Comparison of ENCODE assay signal across 9 cellular contexts in the genomic region with DNA sequence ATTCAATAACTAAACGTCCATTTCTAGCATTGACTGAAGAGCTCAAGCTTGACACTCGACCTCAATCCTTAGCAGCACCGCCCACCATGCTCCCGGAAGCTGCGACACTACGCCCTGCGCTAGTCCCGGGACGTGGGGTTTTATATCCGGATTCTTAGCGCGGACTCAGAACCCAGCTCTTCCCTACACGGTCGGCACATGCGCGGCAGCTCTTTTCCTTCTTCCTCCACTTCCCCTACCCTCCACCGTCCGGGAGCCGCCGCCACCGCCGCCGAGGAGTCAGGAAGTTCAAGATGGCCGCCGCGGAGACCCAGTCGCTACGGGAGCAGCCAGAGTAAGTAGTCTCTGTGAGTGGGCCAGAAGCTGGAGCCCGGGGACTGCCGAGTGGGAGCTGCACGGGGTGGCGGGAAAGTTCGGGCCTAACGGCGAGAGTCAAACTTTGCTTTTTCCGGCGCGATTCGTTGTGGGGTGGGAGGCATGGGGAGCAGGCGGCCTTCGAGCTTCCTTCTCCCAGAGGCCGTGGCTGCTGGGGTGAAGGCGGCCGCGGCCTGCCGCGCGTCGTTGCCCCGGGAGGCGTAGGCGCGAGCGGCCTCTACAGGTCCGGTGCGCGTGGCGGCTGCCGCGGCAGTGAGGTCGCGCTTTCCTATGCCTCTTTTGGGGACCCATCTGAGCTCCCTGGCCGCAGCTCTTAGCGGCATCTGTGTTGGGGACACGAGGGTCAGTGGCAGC. TPM values are rescaled to one million over a fixed set of nuclear protein-coding genes. Genes with fewer than 3 reads are reported as not detected.
DNase-seq lines count a peak whose midpoint lies in the region; ATAC-seq, FAIRE-seq and TF ChIP-seq lines count a peak whose summit lies in the region.
"Had no signal": no experiment of that assay in that cellular context is flagged by ENCODE, and none has a peak within 500 bp of the region (broad histone marks: within the 10 kb centered on the region; RNA-seq: fewer than 3 reads in every experiment).

No MANE protein-coding gene starts in this region.

- peak; percentile 56 for ATAC-seq in GM18870 (IDR thresholded peaks at IDR 0.05; ENCODE audit: unreplicated experiment)
- ATAC-seq in HG03139 (IDR thresholded peaks at IDR 0.05; ENCODE audit: unreplicated experiment), result peak; percentile 57
- peak; percentile 83 for ATAC-seq in WTC11

- POLR2A ChIA-PET in WTC11 (lab: Charles Lee), result interaction anchor here (0.6 to 2.0 kb wide), 11 partner anchors 23 to 323 kb away, joined by 3 to 18 read pairs (median 3); a partner anchor contains a TSS

- no peaks in the 10 kb centered on the region for H3K27me3 ChIP-seq in small intestine (ENCODE audit: control insufficient read depth in 2 of 2, insufficient read depth in 2 of 2, low read length in 2 of 2)

- peak; percentile 95 for DNase-seq in AG08395 (ENCODE audit: low spot score)
- DNase-seq in NCI-H2196 treated with DMSO at 0.1 percent for 48 hours (lab: John Stamatoyannopoulos, UW; ENCODE audit: unreplicated experiment), result peak; percentile 95
- peak; percentile 90 for DNase-seq in WTC11 (ENCODE audit: low spot score)
- peak; percentile 97 to 98 for DNase-seq in cardiac fibroblast (ENCODE audit: low read depth in 2 of 2)
- peak; percentile 84 for DNase-seq in iPS-NIHi7 (ENCODE audit: extremely low spot score)
- peak; percentile 98 for DNase-seq in small intestine

- no peak for FAIRE-seq in small intestine (lab: Jason Lieb, UNC)

- CTCF ChIA-PET in WTC11 (lab: Charles Lee), result interaction anchor here (0.8 to 3.0 kb wide), 12 partner anchors 31 to 770 kb away, joined by 3 to 21 read pairs (median 4); a partner anchor contains a TSS

- H3K4me1 Mint-ChIP-seq in WTC11, result peaks cover 54% of the 10 kb centered on the region

- H3K27ac ChIP-seq in small intestine (ENCODE audit: low read depth in 1 of 2, low read length in 1 of 2), result peak overlapping the region; percentile 90 to 98

- no peaks in the 10 kb centered on the region for H3K27me3 Mint-ChIP-seq in WTC11 (ENCODE audit: low read depth)

- peaks cover 5 to 11% of the 10 kb centered on the region in 2 donors for H3K4me1 ChIP-seq in small intestine (ENCODE audit: control insufficient read depth in 2 of 2, insufficient read depth in 1 of 2, low read depth in 1 of 2, low read length in 1 of 2)

- WGBS in small intestine, 3 donors, result 0 to 1% (median 0%) methylated on average over 56 to 65 of the region's 65 CpGs

- no peak for TF ChIP-seq CTCF in WTC11 (IDR thresholded peaks at IDR 0.05)
- peak; percentile 16 for TF ChIP-seq CTCF in cardiac fibroblast (IDR thresholded peaks at IDR 0.05; ENCODE audit: low read depth, low read length)

- H3K9me3 ChIP-seq in small intestine (ENCODE audit: control insufficient read depth, low read depth), result no peaks in the 10 kb centered on the region

- peak overlapping the region; percentile 87 for H3K4me3 Mint-ChIP-seq in WTC11

- H3K36me3 Mint-ChIP-seq in WTC11, result peaks cover 5% of the 10 kb centered on the region; the same call in 1 of the 2 replicates

- H3K36me3 ChIP-seq in small intestine (ENCODE audit: control insufficient read depth in 2 of 2, insufficient read depth in 2 of 2, low read length in 2 of 2), result no peaks in the 10 kb centered on the region

- peak overlapping the region; percentile 98 for H3K27ac Mint-ChIP-seq in WTC11

- H3K9me3 Mint-ChIP-seq in WTC11, result no peaks in the 10 kb centered on the region

- peak overlapping the region; percentile 90 to 92 for H3K4me3 ChIP-seq in cardiac fibroblast (replicated peaks in 1 of 2; ENCODE audit: low read depth in 2 of 2, low read length in 2 of 2)
- peak overlapping the region; percentile 70 to 94 for H3K4me3 ChIP-seq in small intestine (ENCODE audit: low read depth in 1 of 2, low read length in 2 of 2)

TF ChIP-seq in WTC11, 78 proteins besides CTCF, POLR2A, EP300 and RAD21 (continues in another document):
- TF ChIP-seq, protein P1, sequence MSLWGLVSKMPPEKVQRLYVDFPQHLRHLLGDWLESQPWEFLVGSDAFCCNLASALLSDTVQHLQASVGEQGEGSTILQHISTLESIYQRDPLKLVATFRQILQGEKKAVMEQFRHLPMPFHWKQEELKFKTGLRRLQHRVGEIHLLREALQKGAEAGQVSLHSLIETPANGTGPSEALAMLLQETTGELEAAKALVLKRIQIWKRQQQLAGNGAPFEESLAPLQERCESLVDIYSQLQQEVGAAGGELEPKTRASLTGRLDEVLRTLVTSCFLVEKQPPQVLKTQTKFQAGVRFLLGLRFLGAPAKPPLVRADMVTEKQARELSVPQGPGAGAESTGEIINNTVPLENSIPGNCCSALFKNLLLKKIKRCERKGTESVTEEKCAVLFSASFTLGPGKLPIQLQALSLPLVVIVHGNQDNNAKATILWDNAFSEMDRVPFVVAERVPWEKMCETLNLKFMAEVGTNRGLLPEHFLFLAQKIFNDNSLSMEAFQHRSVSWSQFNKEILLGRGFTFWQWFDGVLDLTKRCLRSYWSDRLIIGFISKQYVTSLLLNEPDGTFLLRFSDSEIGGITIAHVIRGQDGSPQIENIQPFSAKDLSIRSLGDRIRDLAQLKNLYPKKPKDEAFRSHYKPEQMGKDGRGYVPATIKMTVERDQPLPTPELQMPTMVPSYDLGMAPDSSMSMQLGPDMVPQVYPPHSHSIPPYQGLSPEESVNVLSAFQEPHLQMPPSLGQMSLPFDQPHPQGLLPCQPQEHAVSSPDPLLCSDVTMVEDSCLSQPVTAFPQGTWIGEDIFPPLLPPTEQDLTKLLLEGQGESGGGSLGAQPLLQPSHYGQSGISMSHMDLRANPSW (CRISPR knock-in tag; conservative IDR thresholded peaks at IDR 0.05; ENCODE audit: low read depth), result no peak
- TF ChIP-seq ESRRA (CRISPR knock-in tag; IDR thresholded peaks at IDR 0.05; ENCODE audit: borderline replicate concordance) (no peak; the same call in none of the 2 replicates), MYBL2 (CRISPR knock-in tag; IDR thresholded peaks at IDR 0.05) (peak; percentile 85; the same call in 1 of the 2 replicates), CREM (CRISPR knock-in tag; IDR thresholded peaks at IDR 0.05) (peak; percentile 69), CREB1 (CRISPR knock-in tag; IDR thresholded peaks at IDR 0.05) (no peak), SOX15 (CRISPR knock-in tag; IDR thresholded peaks at IDR 0.05) (no peak), GTF2I (CRISPR knock-in tag; conservative IDR thresholded peaks at IDR 0.05) (no peak), NR2C2 (CRISPR knock-in tag; IDR thresholded peaks at IDR 0.05) (no peak), ZBTB21 (CRISPR knock-in tag; IDR thresholded peaks at IDR 0.05; ENCODE audit: borderline replicate concordance) (no peak), ZNF671 (CRISPR knock-in tag; IDR thresholded peaks at IDR 0.05) (no peak)
- TF ChIP-seq, protein P2, sequence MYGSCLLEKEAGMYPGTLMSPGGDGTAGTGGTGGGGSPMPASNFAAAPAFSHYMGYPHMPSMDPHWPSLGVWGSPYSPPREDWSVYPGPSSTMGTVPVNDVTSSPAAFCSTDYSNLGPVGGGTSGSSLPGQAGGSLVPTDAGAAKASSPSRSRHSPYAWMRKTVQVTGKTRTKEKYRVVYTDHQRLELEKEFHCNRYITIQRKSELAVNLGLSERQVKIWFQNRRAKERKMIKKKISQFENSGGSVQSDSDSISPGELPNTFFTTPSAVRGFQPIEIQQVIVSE (CRISPR knock-in tag; IDR thresholded peaks at IDR 0.05; ENCODE audit: borderline replicate concordance), result no peak
- TF ChIP-seq, protein P3, sequence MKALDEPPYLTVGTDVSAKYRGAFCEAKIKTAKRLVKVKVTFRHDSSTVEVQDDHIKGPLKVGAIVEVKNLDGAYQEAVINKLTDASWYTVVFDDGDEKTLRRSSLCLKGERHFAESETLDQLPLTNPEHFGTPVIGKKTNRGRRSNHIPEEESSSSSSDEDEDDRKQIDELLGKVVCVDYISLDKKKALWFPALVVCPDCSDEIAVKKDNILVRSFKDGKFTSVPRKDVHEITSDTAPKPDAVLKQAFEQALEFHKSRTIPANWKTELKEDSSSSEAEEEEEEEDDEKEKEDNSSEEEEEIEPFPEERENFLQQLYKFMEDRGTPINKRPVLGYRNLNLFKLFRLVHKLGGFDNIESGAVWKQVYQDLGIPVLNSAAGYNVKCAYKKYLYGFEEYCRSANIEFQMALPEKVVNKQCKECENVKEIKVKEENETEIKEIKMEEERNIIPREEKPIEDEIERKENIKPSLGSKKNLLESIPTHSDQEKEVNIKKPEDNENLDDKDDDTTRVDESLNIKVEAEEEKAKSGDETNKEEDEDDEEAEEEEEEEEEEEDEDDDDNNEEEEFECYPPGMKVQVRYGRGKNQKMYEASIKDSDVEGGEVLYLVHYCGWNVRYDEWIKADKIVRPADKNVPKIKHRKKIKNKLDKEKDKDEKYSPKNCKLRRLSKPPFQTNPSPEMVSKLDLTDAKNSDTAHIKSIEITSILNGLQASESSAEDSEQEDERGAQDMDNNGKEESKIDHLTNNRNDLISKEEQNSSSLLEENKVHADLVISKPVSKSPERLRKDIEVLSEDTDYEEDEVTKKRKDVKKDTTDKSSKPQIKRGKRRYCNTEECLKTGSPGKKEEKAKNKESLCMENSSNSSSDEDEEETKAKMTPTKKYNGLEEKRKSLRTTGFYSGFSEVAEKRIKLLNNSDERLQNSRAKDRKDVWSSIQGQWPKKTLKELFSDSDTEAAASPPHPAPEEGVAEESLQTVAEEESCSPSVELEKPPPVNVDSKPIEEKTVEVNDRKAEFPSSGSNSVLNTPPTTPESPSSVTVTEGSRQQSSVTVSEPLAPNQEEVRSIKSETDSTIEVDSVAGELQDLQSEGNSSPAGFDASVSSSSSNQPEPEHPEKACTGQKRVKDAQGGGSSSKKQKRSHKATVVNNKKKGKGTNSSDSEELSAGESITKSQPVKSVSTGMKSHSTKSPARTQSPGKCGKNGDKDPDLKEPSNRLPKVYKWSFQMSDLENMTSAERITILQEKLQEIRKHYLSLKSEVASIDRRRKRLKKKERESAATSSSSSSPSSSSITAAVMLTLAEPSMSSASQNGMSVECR (CRISPR knock-in tag; IDR thresholded peaks at IDR 0.05; ENCODE audit: borderline replicate concordance), result peak; percentile 66
- TF ChIP-seq, protein P4, sequence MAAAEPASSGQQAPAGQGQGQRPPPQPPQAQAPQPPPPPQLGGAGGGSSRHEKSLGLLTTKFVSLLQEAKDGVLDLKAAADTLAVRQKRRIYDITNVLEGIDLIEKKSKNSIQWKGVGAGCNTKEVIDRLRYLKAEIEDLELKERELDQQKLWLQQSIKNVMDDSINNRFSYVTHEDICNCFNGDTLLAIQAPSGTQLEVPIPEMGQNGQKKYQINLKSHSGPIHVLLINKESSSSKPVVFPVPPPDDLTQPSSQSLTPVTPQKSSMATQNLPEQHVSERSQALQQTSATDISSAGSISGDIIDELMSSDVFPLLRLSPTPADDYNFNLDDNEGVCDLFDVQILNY (CRISPR knock-in tag; IDR thresholded peaks at IDR 0.05), result peak; percentile 74

RNA-seq across cellular contexts. Expression of a gene that starts 57.6 kb away (rescaled TPM):
- total RNA-seq in WTC11 (2021), result not detected in 3 replicates
- under 1 TPM in 1 of 3 donors, not detected in 2; 0.04 TPM for polyA plus RNA-seq in small intestine
- total RNA-seq: T-helper 1 cell treated with Interleukin-12 subunit alpha and Interleukin-12 subunit beta and Interleukin-4 antibody, amounts not matched to agents 30 ng/mL and 1 ng/mL, for 36 hours had no signal

Comparison
In these comparisons a context has a peak if more than half of its experiments do, and no peak if none do; other contexts are left out.
1. Peak in every context shown above with its lines: DNase-seq, ATAC-seq, H3K4me3 ChIP-seq and H3K27ac ChIP-seq.